ENCODE assay signal across 1 cellular context in the genomic region with DNA sequence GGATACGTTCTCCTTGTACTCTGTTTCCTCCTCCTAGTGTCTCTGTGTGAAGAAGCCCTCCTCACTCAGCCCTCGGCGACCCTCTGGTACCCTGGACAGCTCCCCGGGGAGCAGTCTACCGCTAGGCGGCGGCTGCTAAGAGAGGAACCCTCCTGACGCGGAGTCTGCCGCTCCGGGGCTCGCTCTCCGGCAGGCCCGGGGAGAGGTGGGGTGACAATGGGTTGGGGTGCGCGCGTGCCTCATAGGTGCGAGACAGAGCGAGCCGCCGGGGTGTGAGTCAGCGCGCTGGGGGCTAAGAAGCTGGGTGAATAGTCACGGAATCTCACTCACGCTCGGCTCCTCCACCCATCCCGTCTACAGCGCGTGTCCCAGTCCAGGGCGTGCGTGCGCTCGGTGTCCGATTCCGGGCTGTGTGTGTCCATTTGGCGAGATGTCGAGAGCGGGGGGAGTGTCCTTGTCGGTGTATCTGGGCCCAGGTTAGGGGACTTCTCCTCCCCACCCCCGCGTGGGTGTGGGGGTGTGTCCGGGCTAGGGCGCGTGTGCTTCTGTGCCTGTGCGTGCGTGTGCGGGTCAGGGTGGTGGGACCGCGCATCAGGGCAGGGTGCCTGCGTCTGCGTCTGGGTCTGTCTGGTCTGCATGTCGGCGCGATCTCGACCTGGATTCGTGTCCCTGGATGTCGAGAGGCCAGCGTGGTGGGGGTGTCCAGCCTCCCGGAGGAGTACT.
TF ChIP-seq lines count a peak whose summit lies in the region.

No MANE protein-coding gene starts in this region.

TF ChIP-seq in HCT116, 20 proteins besides CTCF, POLR2A, EP300 and RAD21 (continued from another document):
- TF ChIP-seq, protein P1, sequence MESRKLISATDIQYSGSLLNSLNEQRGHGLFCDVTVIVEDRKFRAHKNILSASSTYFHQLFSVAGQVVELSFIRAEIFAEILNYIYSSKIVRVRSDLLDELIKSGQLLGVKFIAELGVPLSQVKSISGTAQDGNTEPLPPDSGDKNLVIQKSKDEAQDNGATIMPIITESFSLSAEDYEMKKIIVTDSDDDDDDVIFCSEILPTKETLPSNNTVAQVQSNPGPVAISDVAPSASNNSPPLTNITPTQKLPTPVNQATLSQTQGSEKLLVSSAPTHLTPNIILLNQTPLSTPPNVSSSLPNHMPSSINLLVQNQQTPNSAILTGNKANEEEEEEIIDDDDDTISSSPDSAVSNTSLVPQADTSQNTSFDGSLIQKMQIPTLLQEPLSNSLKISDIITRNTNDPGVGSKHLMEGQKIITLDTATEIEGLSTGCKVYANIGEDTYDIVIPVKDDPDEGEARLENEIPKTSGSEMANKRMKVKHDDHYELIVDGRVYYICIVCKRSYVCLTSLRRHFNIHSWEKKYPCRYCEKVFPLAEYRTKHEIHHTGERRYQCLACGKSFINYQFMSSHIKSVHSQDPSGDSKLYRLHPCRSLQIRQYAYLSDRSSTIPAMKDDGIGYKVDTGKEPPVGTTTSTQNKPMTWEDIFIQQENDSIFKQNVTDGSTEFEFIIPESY (IDR thresholded peaks at IDR 0.05; ENCODE audit: extremely low read depth, insufficient replicate concordance, low read length): no peak
- no peak for TF ChIP-seq ZFX (IDR thresholded peaks at IDR 0.05)
- TF ChIP-seq, protein P2, sequence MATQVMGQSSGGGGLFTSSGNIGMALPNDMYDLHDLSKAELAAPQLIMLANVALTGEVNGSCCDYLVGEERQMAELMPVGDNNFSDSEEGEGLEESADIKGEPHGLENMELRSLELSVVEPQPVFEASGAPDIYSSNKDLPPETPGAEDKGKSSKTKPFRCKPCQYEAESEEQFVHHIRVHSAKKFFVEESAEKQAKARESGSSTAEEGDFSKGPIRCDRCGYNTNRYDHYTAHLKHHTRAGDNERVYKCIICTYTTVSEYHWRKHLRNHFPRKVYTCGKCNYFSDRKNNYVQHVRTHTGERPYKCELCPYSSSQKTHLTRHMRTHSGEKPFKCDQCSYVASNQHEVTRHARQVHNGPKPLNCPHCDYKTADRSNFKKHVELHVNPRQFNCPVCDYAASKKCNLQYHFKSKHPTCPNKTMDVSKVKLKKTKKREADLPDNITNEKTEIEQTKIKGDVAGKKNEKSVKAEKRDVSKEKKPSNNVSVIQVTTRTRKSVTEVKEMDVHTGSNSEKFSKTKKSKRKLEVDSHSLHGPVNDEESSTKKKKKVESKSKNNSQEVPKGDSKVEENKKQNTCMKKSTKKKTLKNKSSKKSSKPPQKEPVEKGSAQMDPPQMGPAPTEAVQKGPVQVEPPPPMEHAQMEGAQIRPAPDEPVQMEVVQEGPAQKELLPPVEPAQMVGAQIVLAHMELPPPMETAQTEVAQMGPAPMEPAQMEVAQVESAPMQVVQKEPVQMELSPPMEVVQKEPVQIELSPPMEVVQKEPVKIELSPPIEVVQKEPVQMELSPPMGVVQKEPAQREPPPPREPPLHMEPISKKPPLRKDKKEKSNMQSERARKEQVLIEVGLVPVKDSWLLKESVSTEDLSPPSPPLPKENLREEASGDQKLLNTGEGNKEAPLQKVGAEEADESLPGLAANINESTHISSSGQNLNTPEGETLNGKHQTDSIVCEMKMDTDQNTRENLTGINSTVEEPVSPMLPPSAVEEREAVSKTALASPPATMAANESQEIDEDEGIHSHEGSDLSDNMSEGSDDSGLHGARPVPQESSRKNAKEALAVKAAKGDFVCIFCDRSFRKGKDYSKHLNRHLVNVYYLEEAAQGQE (IDR thresholded peaks at IDR 0.05; ENCODE audit: low read depth): peak; percentile 42
